8 cellular contexts compared by ENCODE assay signal in the genomic region with DNA sequence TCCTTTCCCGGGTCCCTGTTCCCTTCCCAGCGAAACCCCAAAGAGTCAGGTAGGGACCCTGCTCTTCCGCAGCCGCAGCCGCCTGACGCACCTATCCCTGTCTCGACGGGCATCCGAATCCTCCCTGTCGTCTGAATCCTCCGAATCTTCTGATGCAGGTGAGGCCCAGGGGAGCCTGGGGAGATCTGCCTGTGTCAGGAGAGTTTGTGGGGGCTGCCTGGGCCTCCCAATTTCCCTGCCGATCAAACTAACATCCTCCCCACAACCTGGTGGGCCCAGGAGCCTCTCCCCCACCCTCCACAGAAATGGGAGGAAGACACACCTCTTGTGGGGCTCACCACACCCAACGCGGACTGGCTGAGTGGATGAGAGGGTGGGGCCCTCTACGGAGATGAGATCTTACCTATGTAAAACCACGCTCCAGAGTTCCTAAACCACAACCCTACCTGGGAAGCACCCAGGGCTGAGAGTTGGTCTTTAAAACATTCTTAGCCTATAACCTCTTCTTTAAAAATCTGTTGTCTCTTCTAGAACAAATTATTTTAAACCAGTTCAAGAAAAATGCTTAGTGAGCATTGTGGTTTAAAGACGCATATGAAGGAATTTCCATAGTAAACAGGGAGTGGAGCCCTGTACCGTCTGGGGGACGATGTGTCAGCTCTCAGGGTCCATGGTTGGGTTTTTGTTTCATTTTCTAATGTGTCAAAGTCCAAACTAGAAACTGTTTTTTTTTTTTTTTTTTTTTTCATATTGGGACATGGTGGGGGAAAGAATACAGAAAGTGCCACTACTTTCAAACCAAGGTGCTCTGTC. TPM values are rescaled to one million over a fixed set of nuclear protein-coding genes. Genes with fewer than 3 reads are reported as not detected.
DNase-seq lines count a peak whose midpoint lies in the region; TF ChIP-seq lines count a peak whose summit lies in the region.

No MANE protein-coding gene starts in this region.

- TF ChIP-seq CTCF in GM12864 (IDR thresholded peaks at IDR 0.05; ENCODE audit: low read depth, low read length, missing control alignments), result no peak
- TF ChIP-seq CTCF in brain microvascular endothelial cell (IDR thresholded peaks at IDR 0.05; ENCODE audit: low read depth, low read length, missing control alignments), result no peak

- DNase-seq in GM12864 (ENCODE audit: low read depth), result no peak
- DNase-seq in NCI-H510A treated with DMSO at 0.1 percent for 48 hours (lab: John Stamatoyannopoulos, UW), result peak; percentile 72
- no peak for DNase-seq in brain microvascular endothelial cell
- DNase-seq in myocyte (ENCODE audit: low read depth), result peak; percentile 59
- DNase-seq in NCI-H2171 treated with DMSO at 0.1 percent for 48 hours (lab: John Stamatoyannopoulos, UW), result no peak
- no peak for DNase-seq in MV-4-11 (lab: John Stamatoyannopoulos, UW)
- no peak for DNase-seq in NCI-H524 (lab: John Stamatoyannopoulos, UW)
- DNase-seq in DMS 273 (lab: John Stamatoyannopoulos, UW; ENCODE audit: unreplicated experiment), result no peak

- in situ Hi-C loops in brain microvascular endothelial cell (cut with HindIII; ENCODE audit: low pct_ligation_motif_present, low sequenced_read_pairs), result no loop called here

- H3K4me3 ChIP-seq in GM12864 (ENCODE audit: low read depth, low read length) (peak overlapping the region; percentile 80), brain microvascular endothelial cell (ENCODE audit: low read depth, low read length) (peak overlapping the region; percentile 83)

- no peaks in the 10 kb centered on the region for H3K27me3 ChIP-seq in brain microvascular endothelial cell (replicated peaks)

- H3K27ac ChIP-seq in brain microvascular endothelial cell, result no peak overlapping the region

- H3K36me3 ChIP-seq in brain microvascular endothelial cell (replicated peaks), result peaks cover 8% of the 10 kb centered on the region

RNA-seq across cellular contexts. Expression of gene CDC25B, which starts 1.7 kb away (rescaled TPM):
- 127 and 211 TPM in 2 replicates for total RNA-seq in myocyte
- 84.8 TPM for polyA plus RNA-seq in myocyte (2012)

RNA-seq across cellular contexts. Expression of gene CENPB, which starts 11.3 kb away (rescaled TPM):
- 86.0 and 88.2 TPM in 2 replicates for total RNA-seq in myocyte
- polyA plus RNA-seq in myocyte (2012), result 78.8 TPM

RNA-seq across cellular contexts. Expression of gene SPEF1, which starts 16.6 kb away (rescaled TPM):
- total RNA-seq in myocyte, result 0.11 TPM in 1 of 2 replicates, not detected in the other
- 0.61 TPM for polyA plus RNA-seq in myocyte (2012)

RNA-seq across cellular contexts. Expression of gene AP5S1, which starts 22.5 kb away (rescaled TPM):
- total RNA-seq in myocyte, result 23.8 and 24.6 TPM in 2 replicates
- polyA plus RNA-seq in myocyte (2012), result 21.3 TPM

RNA-seq across cellular contexts. Expression of gene ADISSP, which starts 30.2 kb away (rescaled TPM):
- 40.8 and 42.4 TPM in 2 replicates for total RNA-seq in myocyte
- polyA plus RNA-seq in myocyte (2012), result 45.0 TPM

Comparison
In these comparisons a context has a peak if more than half of its experiments do, and no peak if none do; other contexts are left out.
1. DNase-seq: peak in NCI-H510A treated with DMSO at 0.1 percent for 48 hours (single experiment) and myocyte (single experiment); none in GM12864 (single experiment), brain microvascular endothelial cell (single experiment), NCI-H2171 treated with DMSO at 0.1 percent for 48 hours (single experiment), MV-4-11 (single experiment), NCI-H524 (0 of 2) and DMS 273 (single experiment).